14 cellular contexts compared by ENCODE assay signal in genomic region chr1:36251794-36252481, GRCh38. TPM values are rescaled to one million over a fixed set of nuclear protein-coding genes. Genes with fewer than 3 reads are reported as not detected.
DNase-seq lines count a peak whose midpoint lies in the region; ATAC-seq and TF ChIP-seq lines count a peak whose summit lies in the region.
"Had no signal": no experiment of that assay in that cellular context is flagged by ENCODE, and none has a peak within 500 bp of the region (broad histone marks: within the 10 kb centered on the region; RNA-seq: fewer than 3 reads in every experiment).

No MANE protein-coding gene starts in this region.

- H3K9me3 ChIP-seq in DOHH2 (ENCODE audit: control insufficient read depth, insufficient read depth, low read length) (no peaks in the 10 kb centered on the region), PC-9 (ENCODE audit: insufficient read depth, low read depth) (no peaks in the 10 kb centered on the region), smooth muscle cell (replicated peaks; ENCODE audit: low read depth) (no peaks in the 10 kb centered on the region)

- H3K27me3 ChIP-seq in DOHH2 (ENCODE audit: control insufficient read depth, low read length) (no peaks in the 10 kb centered on the region), PC-9 (ENCODE audit: insufficient read depth, low read depth) (no peaks in the 10 kb centered on the region), smooth muscle cell (ENCODE audit: low read depth) (no peaks in the 10 kb centered on the region)

- H3K4me2 ChIP-seq in DOHH2 (ENCODE audit: low read length): peak overlapping the region; percentile 52
- H3K4me2 ChIP-seq in PC-9: no peak overlapping the region
- H3K4me2 ChIP-seq in smooth muscle cell: no peak overlapping the region

- 92% methylated on average over 9 of the region's 9 CpGs for WGBS in smooth muscle cell (ENCODE audit: low lambda C conversion rate)

- H3K9me2 ChIP-seq in DOHH2 (replicated peaks; ENCODE audit: control insufficient read depth, low read length) (no peaks in the 10 kb centered on the region), PC-9 (ENCODE audit: insufficient read depth) (no peaks in the 10 kb centered on the region)

- ATAC-seq in GM18858 (IDR thresholded peaks at IDR 0.05; ENCODE audit: unreplicated experiment): no peak
- ATAC-seq: activated T-cell treated with anti-CD3 and anti-CD28 coated beads, Interleukin-2, amount 50 U/mL, for 4 hours had no signal

- H4K20me1 ChIP-seq in DOHH2 (ENCODE audit: control insufficient read depth, insufficient read depth, low read depth, low read length) (no peaks in the 10 kb centered on the region), PC-9 (ENCODE audit: insufficient read depth) (peaks cover 13% of the 10 kb centered on the region), smooth muscle cell (ENCODE audit: low read depth) (peaks cover 100% of the 10 kb centered on the region)

- no peak overlapping the region for H2AFZ ChIP-seq in PC-9
- no peak overlapping the region for H2AFZ ChIP-seq in smooth muscle cell (ENCODE audit: low read depth)

- H3K79me2 ChIP-seq in DOHH2 (ENCODE audit: control insufficient read depth, low read length) (peaks cover 95% of the 10 kb centered on the region), PC-9 (ENCODE audit: low read depth) (peaks cover 95% of the 10 kb centered on the region), smooth muscle cell (ENCODE audit: low read depth) (peaks cover 98% of the 10 kb centered on the region)

- no TSS peak for BruUV-seq in PC-9 (replicated peaks; lab: Mats Ljungman, UMichigan)

- intact Hi-C loops in PC-9 (cut with micrococcal nuclease; ENCODE audit: unreplicated experiment): no loop called here

- TF ChIP-seq CTCF in DOHH2 (IDR thresholded peaks at IDR 0.05; ENCODE audit: low read depth, low read length, poor library complexity, severe bottlenecking) (no peak), PC-9 (conservative IDR thresholded peaks at IDR 0.05) (no peak), smooth muscle cell (IDR thresholded peaks at IDR 0.05; ENCODE audit: borderline replicate concordance, insufficient read depth, poor library complexity, severe bottlenecking) (no peak)

- no peak for DNase-seq in PC-9
- peak; percentile 41 for DNase-seq in fibroblast of peridontal ligament (ENCODE audit: extremely low read depth)
- no peak for DNase-seq in smooth muscle cell (lab: John Stamatoyannopoulos, UW; ENCODE audit: unreplicated experiment)
- no peak for DNase-seq in hypothalamus (lab: John Stamatoyannopoulos, UW)
- no peak for DNase-seq in NCI-H1092 (lab: John Stamatoyannopoulos, UW)
- DNase-seq: activated CD4-positive, alpha-beta T cell treated with anti-CD3 and anti-CD28 coated beads for 4 hours; activated T-cell treated with anti-CD3 and anti-CD28 coated beads, Interleukin-2, amount 50 U/mL, for 4 hours; COR-L47; foreskin melanocyte; immature natural killer cell; NCI-H510A treated with DMSO at 0.1 percent for 48 hours; stimulated activated CD4-positive, alpha-beta T cell treated with anti-CD3 and anti-CD28 coated beads, Interleukin-2, amount 100 ng/mL, for 48 hours had no signal

- peaks cover 29% of the 10 kb centered on the region for H3K36me3 ChIP-seq in DOHH2 (ENCODE audit: control insufficient read depth, low read length)
- H3K36me3 ChIP-seq in PC-9 (ENCODE audit: low read depth): peaks cover 18% of the 10 kb centered on the region
- no peaks in the 10 kb centered on the region for H3K36me3 ChIP-seq in smooth muscle cell (ENCODE audit: low read depth)

- POLR2A ChIA-PET in PC-9 (lab: Charles Lee; ENCODE audit: unreplicated experiment): no interaction called here

- peaks cover 88% of the 10 kb centered on the region for H3K4me1 ChIP-seq in DOHH2 (ENCODE audit: control insufficient read depth, low read length)
- H3K4me1 ChIP-seq in PC-9 (replicated peaks; ENCODE audit: insufficient read depth): peaks cover 67% of the 10 kb centered on the region
- H3K4me1 ChIP-seq in smooth muscle cell (ENCODE audit: low read depth): peaks cover 9% of the 10 kb centered on the region

- H3K4me3 ChIP-seq in DOHH2 (ENCODE audit: low read length) (no peak overlapping the region), PC-9 (no peak overlapping the region), smooth muscle cell (no peak overlapping the region)

- H3K27ac ChIP-seq in DOHH2 (ENCODE audit: low read depth, low read length) (peak overlapping the region; percentile 40), PC-9 (peak overlapping the region; percentile 27; the same call in 1 of the 2 replicates), smooth muscle cell (ENCODE audit: low read depth) (peak overlapping the region; percentile 61)

- CTCF ChIA-PET in PC-9 (lab: Charles Lee): no interaction called here

- peaks cover 43% of the 10 kb centered on the region for H3F3A ChIP-seq in DOHH2 (ENCODE audit: control insufficient read depth, insufficient read depth)
- peaks cover 80% of the 10 kb centered on the region for H3F3A ChIP-seq in PC-9 (ENCODE audit: insufficient read depth, low read depth)
- H3F3A ChIP-seq in smooth muscle cell (ENCODE audit: low read depth): peaks cover 40% of the 10 kb centered on the region

- H3K9ac ChIP-seq in smooth muscle cell (ENCODE audit: low read depth): no peak overlapping the region

RNA-seq across cellular contexts. Expression of gene THRAP3, which starts 27.7 kb away (rescaled TPM):
- total RNA-seq in PC-9 (2021) (83.2 and 143 TPM in 2 replicates), smooth muscle cell (60.5 and 97.2 TPM in 2 replicates)
- 44.1 and 45.1 TPM in 2 replicates for polyA plus RNA-seq in smooth muscle cell

RNA-seq across cellular contexts. Expression of gene SH3D21, which starts 54.2 kb away (rescaled TPM):
- total RNA-seq in PC-9 (2021) (18.3 and 25.9 TPM in 2 replicates), smooth muscle cell (12.0 and 16.4 TPM in 2 replicates)
- polyA plus RNA-seq in smooth muscle cell: 6.9 and 8.2 TPM in 2 replicates
